ENCODE assay signal across 10 cellular contexts in the genomic region with DNA sequence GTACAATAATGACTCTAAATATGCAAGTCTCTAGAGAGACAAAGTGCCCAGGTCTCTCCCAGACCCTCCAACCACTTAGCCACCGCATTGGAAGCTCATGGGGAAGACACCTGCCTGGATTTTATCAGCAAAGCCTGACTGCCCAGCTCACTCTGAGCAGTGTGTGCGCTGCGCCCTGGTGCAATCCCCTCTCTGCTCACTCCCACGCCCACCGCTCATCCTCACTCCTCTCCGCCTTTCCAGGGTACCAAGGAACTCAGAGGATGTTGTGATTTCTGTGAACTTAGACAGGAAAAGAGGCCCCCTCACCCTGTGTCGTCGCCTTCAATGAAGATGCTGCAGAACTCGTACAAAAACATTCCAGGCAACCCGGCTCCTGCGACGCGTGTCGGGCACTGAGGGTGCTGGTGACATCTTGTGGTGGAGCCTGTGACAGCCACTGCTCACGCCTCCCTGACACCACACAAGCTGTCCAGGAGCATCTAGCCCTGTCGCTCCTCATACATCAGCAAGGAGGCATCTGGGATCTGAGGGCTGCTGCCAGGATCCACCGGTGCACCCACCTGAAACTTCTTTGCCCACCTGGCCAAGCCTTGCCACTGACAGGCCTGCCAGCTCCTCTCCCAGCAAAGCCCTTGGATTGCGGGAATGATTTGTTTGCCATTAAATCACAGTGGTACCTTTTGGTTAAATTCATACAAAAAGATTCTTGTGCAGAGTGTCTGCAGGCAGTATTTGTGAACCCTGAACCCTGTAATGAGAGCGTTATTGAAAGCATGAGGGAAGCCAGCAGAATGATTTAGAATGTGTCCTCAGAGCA.
DNase-seq lines count a peak whose midpoint lies in the region; ATAC-seq, FAIRE-seq and TF ChIP-seq lines count a peak whose summit lies in the region.
"Had no signal": no experiment of that assay in that cellular context is flagged by ENCODE, and none has a peak within 500 bp of the region (broad histone marks: within the 10 kb centered on the region; RNA-seq: fewer than 3 reads in every experiment).

No MANE protein-coding gene starts in this region.

- H4K20me1 ChIP-seq in PC-9 (ENCODE audit: insufficient read depth) = no peaks in the 10 kb centered on the region
- H4K20me1 ChIP-seq in keratinocyte (ENCODE audit: control insufficient read depth, extremely low read depth, insufficient read depth, low read length) = no peaks in the 10 kb centered on the region

- no peaks in the 10 kb centered on the region for H3K9me1 ChIP-seq in keratinocyte (ENCODE audit: control insufficient read depth, extremely low read depth, insufficient read depth, low read length)

- H3K4me2 ChIP-seq in PC-9 = no peak overlapping the region
- H3K4me2 ChIP-seq in keratinocyte (ENCODE audit: control insufficient read depth, extremely low read depth, insufficient read depth, low read depth, low read length) = no peak overlapping the region
- H3K4me2 ChIP-seq: KMS-11 had no signal

- intact Hi-C loops in PC-9 (cut with micrococcal nuclease; ENCODE audit: unreplicated experiment) = no loop called here

- H3K4me3 ChIP-seq in AG10803 (ENCODE audit: low read length) = no peak overlapping the region
- no peak overlapping the region for H3K4me3 ChIP-seq in PC-9
- H3K4me3 ChIP-seq in keratinocyte (ENCODE audit: control insufficient read depth in 2 of 3, extremely low read depth in 1 of 3, insufficient read depth in 2 of 3, low read depth in 1 of 3, low read length in 3 of 3) = no peak overlapping the region

- H3K4me1 ChIP-seq in PC-9 (replicated peaks; ENCODE audit: insufficient read depth) (no peaks in the 10 kb centered on the region), keratinocyte (ENCODE audit: control insufficient read depth, extremely low read depth, insufficient read depth, low read length) (no peaks in the 10 kb centered on the region)

- dilution Hi-C loops in keratinocyte (cut with MboI; ENCODE audit: extremely low pct_ligation_motif_present, low sequenced_read_pairs) = no loop called here

- POLR2A ChIA-PET in PC-9 (lab: Charles Lee; ENCODE audit: unreplicated experiment) = no interaction called here

- no peak for FAIRE-seq in keratinocyte (lab: Jason Lieb, UNC)

- no peak overlapping the region for H3K9ac ChIP-seq in keratinocyte (ENCODE audit: control insufficient read depth, extremely low read depth, insufficient read depth, low read length)
- H3K9ac ChIP-seq: KMS-11 had no signal

- CTCF ChIA-PET in PC-9 (lab: Charles Lee) = no interaction called here

- no peak overlapping the region for H3K27ac ChIP-seq in PC-9
- no peak overlapping the region for H3K27ac ChIP-seq in keratinocyte (ENCODE audit: control insufficient read depth, insufficient read depth, low read length)
- H3K27ac ChIP-seq: KMS-11 had no signal

- H2AFZ ChIP-seq in PC-9 (no peak overlapping the region), keratinocyte (ENCODE audit: control insufficient read depth, low read length) (no peak overlapping the region)

- DNase-seq in AG10803 (ENCODE audit: low read depth) (peak; percentile 5), PC-9 (peak in 1 of 2 experiments; percentile 15), keratinocyte (ENCODE audit: low read depth, low spot score) (no peak)
- DNase-seq: activated gamma-delta T cell had no signal

- BruUV-seq in PC-9 (replicated peaks; lab: Mats Ljungman, UMichigan) = no TSS peak

- H3F3A ChIP-seq in PC-9 (ENCODE audit: insufficient read depth, low read depth) = no peaks in the 10 kb centered on the region

- no peaks in the 10 kb centered on the region for H3K79me2 ChIP-seq in PC-9 (ENCODE audit: low read depth)
- no peaks in the 10 kb centered on the region for H3K79me2 ChIP-seq in keratinocyte (ENCODE audit: control insufficient read depth, insufficient read depth, low read length)

- H3K9me3 ChIP-seq in PC-9 (ENCODE audit: insufficient read depth, low read depth) (no peaks in the 10 kb centered on the region), keratinocyte (ENCODE audit: control insufficient read depth, low read depth, low read length) (no peaks in the 10 kb centered on the region)

- H3K27me3 ChIP-seq in PC-9 (ENCODE audit: insufficient read depth, low read depth) (peaks cover 60% of the 10 kb centered on the region), keratinocyte (ENCODE audit: control insufficient read depth, extremely low read depth, insufficient read depth, low read length) (no peaks in the 10 kb centered on the region)

- ATAC-seq in GM18867 (IDR thresholded peaks at IDR 0.05; ENCODE audit: unreplicated experiment) (no peak), GM21390 (IDR thresholded peaks at IDR 0.05; ENCODE audit: unreplicated experiment) (no peak), GM21825 (IDR thresholded peaks at IDR 0.05; ENCODE audit: unreplicated experiment) (no peak), GM19455 (IDR thresholded peaks at IDR 0.05; ENCODE audit: unreplicated experiment) (no peak)

- H3K36me3 ChIP-seq in PC-9 (ENCODE audit: low read depth) (no peaks in the 10 kb centered on the region), keratinocyte (ENCODE audit: control insufficient read depth in 2 of 2, extremely low read depth in 1 of 2, insufficient read depth in 2 of 2, low read length in 2 of 2) (no peaks in the 10 kb centered on the region)

- TF ChIP-seq CTCF in AG10803 (conservative IDR thresholded peaks at IDR 0.05; ENCODE audit: low read length) = peak; percentile 27
- TF ChIP-seq CTCF in GM12874 (IDR thresholded peaks at IDR 0.05; ENCODE audit: insufficient read depth, low read depth, low read length) = peak; percentile 28; the same call in 1 of the 2 replicates
- TF ChIP-seq CTCF in PC-9 (conservative IDR thresholded peaks at IDR 0.05) = peak; percentile 53; the same call in 1 of the 2 replicates
- TF ChIP-seq CTCF in keratinocyte (optimal IDR thresholded peaks at IDR 0.05 in 1 of 3, IDR thresholded peaks at IDR 0.05 in 1 of 3, conservative IDR thresholded peaks at IDR 0.05 in 1 of 3; ENCODE audit: extremely low read depth in 1 of 3, insufficient read depth in 2 of 3, low read length in 3 of 3) = peak in 2 of 3 experiments; percentile 27 to 62

- no peaks in the 10 kb centered on the region for H3K9me2 ChIP-seq in PC-9 (ENCODE audit: insufficient read depth)
